Comparison of ENCODE assay signal across 1 cellular context in genomic region chr5:80251636-80252035, GRCh38.
A peak's percentile ranks its signal among the peaks of the same experiment; 100 is the strongest.
TF ChIP-seq lines count a peak whose summit lies in the region.

No MANE protein-coding gene starts in this region.

TF ChIP-seq in HepG2, 621 proteins besides CTCF, POLR2A, EP300 and RAD21:
- 0 out of 2 replicates have a peak, but pooled peaks have one; percentile 14 for TF ChIP-seq KAT8 (CRISPR knock-in tag; IDR thresholded peaks at IDR 0.05)
- TF ChIP-seq ZNF3 (CRISPR knock-in tag; IDR thresholded peaks at IDR 0.05), result no peak
- no peak for TF ChIP-seq NFIB (CRISPR knock-in tag; IDR thresholded peaks at IDR 0.05; ENCODE audit: borderline replicate concordance)
- TF ChIP-seq CEBPG (CRISPR knock-in tag; IDR thresholded peaks at IDR 0.05), result peak; percentile 21; the same call in 1 of the 2 replicates
- peak; percentile 37; the same call in 1 of the 2 replicates for TF ChIP-seq ZMYM2 (CRISPR knock-in tag; IDR thresholded peaks at IDR 0.05)
